Comparison of ENCODE assay signal across 15 cellular contexts in genomic region chr3:15903164-15903563, GRCh38.
A peak's percentile ranks its signal among the peaks of the same experiment; 100 is the strongest.
DNase-seq lines count a peak whose midpoint lies in the region; ATAC-seq, FAIRE-seq and TF ChIP-seq lines count a peak whose summit lies in the region.
"Had no signal": no experiment of that assay in that cellular context is flagged by ENCODE, and none has a peak within 500 bp of the region (broad histone marks: within the 10 kb centered on the region; RNA-seq: fewer than 3 reads in every experiment).

No MANE protein-coding gene starts in this region.

- no peaks in the 10 kb centered on the region for H3K27me3 ChIP-seq in K562 (ENCODE audit: control insufficient read depth in 2 of 2, insufficient read depth in 2 of 2, low read length in 2 of 2)
- H3K27me3 ChIP-seq in heart right ventricle: no peaks in the 10 kb centered on the region
- H3K27me3 ChIP-seq in skeletal muscle satellite cell (ENCODE audit: control insufficient read depth, insufficient read depth, low read length): no peaks in the 10 kb centered on the region

- TF ChIP-seq POLR2A in K562 (conservative IDR thresholded peaks at IDR 0.05): no peak

- H2AFZ ChIP-seq in K562 (ENCODE audit: low read depth, low read length): no peak overlapping the region
- H2AFZ ChIP-seq: GM23338 had no signal

- no peaks in the 10 kb centered on the region for H3K36me3 Mint-ChIP-seq in progenitor cell of endocrine pancreas (ENCODE audit: insufficient read depth)

- H3K27ac ChIP-seq in K562 (ENCODE audit: extremely low read depth, low read depth, low read length) (no peak overlapping the region), heart right ventricle (peak overlapping the region; percentile 50 to 92 (median 84))

- peak; percentile 29; the same call in 2 of the 3 replicates for ATAC-seq in K562
- peak; percentile 81 to 96 (median 92) for ATAC-seq in heart right ventricle
- no peak for ATAC-seq in GM21529 (IDR thresholded peaks at IDR 0.05; ENCODE audit: unreplicated experiment)
- ATAC-seq: activated CD8-positive, alpha-beta T cell treated with anti-CD3 and anti-CD28 coated beads for 36 hours; GM23338 had no signal

- BruUV-seq in K562 (replicated peaks; lab: Mats Ljungman, UMichigan): no TSS peak

- no peak overlapping the region for H3K9ac ChIP-seq in K562 (ENCODE audit: insufficient read depth in 1 of 2, low read depth in 2 of 2, low read length in 2 of 2)
- H3K9ac ChIP-seq in skeletal muscle satellite cell (ENCODE audit: low read depth, low read length): peak overlapping the region; percentile 63

- H4K20me1 ChIP-seq in K562 (replicated peaks; ENCODE audit: control insufficient read depth, insufficient read depth, low read length): no peaks in the 10 kb centered on the region

- H3K36me3 ChIP-seq in K562 (ENCODE audit: control insufficient read depth, insufficient read depth, low read length): no peaks in the 10 kb centered on the region
- H3K36me3 ChIP-seq in heart right ventricle: no peaks in the 10 kb centered on the region
- H3K36me3 ChIP-seq in skeletal muscle satellite cell (ENCODE audit: insufficient read depth, low read length): no peaks in the 10 kb centered on the region

- peak; percentile 18 for DNase-seq in EL
- DNase-seq in K562 (ENCODE audit: extremely low read depth in 1 of 4, low spot score in 3 of 4): no peak
- DNase-seq in heart right ventricle: peak in 1 of 2 donors; percentile 54
- no peak for DNase-seq in GM19238 (ENCODE audit: insufficient read length, low spot score)
- no peak for DNase-seq in progenitor cell of endocrine pancreas (ENCODE audit: low spot score, unreplicated experiment)
- DNase-seq in kidney tubule cell (ENCODE audit: low spot score): no peak
- DNase-seq: activated CD8-positive, alpha-beta T cell treated with anti-CD3 and anti-CD28 coated beads for 36 hours; activated gamma-delta T cell treated with Interleukin-2 at 50 U/mL for 16 hours; occipital lobe; OCI-M1; T-helper 1 cell had no signal

- in situ Hi-C loops in K562 (cut with MboI): no loop called here

- H3K9me3 ChIP-seq in K562 (replicated peaks; ENCODE audit: control insufficient read depth, insufficient read depth, low read depth, low read length): no peaks in the 10 kb centered on the region
- peaks cover 0 to 5% (median 0%) of the 10 kb centered on the region in 11 donors for H3K9me3 ChIP-seq in heart right ventricle
- H3K9me3 ChIP-seq in skeletal muscle satellite cell (replicated peaks; ENCODE audit: low read length): no peaks in the 10 kb centered on the region

- peaks cover 4 to 9% of the 10 kb centered on the region in 2 experiments; a peak in 3 of 5 replicates for H3K4me1 ChIP-seq in K562 (replicated peaks in 1 of 2; ENCODE audit: control insufficient read depth in 2 of 2, insufficient read depth in 2 of 2, low read length in 2 of 2)
- H3K4me1 ChIP-seq in heart right ventricle: peaks cover 0 to 21% (median 14%) of the 10 kb centered on the region in 9 donors
- H3K4me1 ChIP-seq in skeletal muscle satellite cell (ENCODE audit: control insufficient read depth, insufficient read depth, low read length): peaks cover 20% of the 10 kb centered on the region

- TF ChIP-seq CTCF in K562 (IDR thresholded peaks at IDR 0.05 in 2 of 3, conservative IDR thresholded peaks at IDR 0.05 in 1 of 3; ENCODE audit: insufficient read depth in 2 of 3, low read depth in 1 of 3, low read length in 3 of 3) (no peak), heart right ventricle (IDR thresholded peaks at IDR 0.05) (no peak), progenitor cell of endocrine pancreas (IDR thresholded peaks at IDR 0.05; ENCODE audit: unreplicated experiment) (no peak)

- TF ChIP-seq RAD21 in K562 (CRISPR knock-in tag; conservative IDR thresholded peaks at IDR 0.05 in 1 of 2, IDR thresholded peaks at IDR 0.05 in 1 of 2): no peak

- no peak for TF ChIP-seq EP300 in K562 (IDR thresholded peaks at IDR 0.05; ENCODE audit: low read length)

- no peaks in the 10 kb centered on the region for H3K9me3 Mint-ChIP-seq in progenitor cell of endocrine pancreas (ENCODE audit: low read depth)

- H3K4me3 ChIP-seq in K562 (no peak overlapping the region), heart right ventricle (no peak overlapping the region), skeletal muscle satellite cell (ENCODE audit: low read length) (no peak overlapping the region)
- H3K4me3 ChIP-seq: GM23338, lung had no signal

- H3K27ac Mint-ChIP-seq in progenitor cell of endocrine pancreas: no peak overlapping the region
- H3K27ac Mint-ChIP-seq: activated CD8-positive, alpha-beta T cell treated with anti-CD3 and anti-CD28 coated beads for 36 hours; GM23338 had no signal

- no peak overlapping the region for H3K4me2 ChIP-seq in K562 (ENCODE audit: insufficient read depth, low read length)
- H3K4me2 ChIP-seq in skeletal muscle satellite cell (ENCODE audit: low read length): no peak overlapping the region
- H3K4me2 ChIP-seq: GM23338 had no signal

- POLR2A ChIA-PET in K562 (lab: Yijun Ruan, JAX): interaction anchor here (1.1 to 1.2 kb wide), 2 partner anchors 15 to 17 kb away, joined by 3 to 4 read pairs; no protein-coding TSS in a partner anchor

- intact Hi-C loops in K562 (cut with micrococcal nuclease) (no loop called here), heart right ventricle (cut with DNase I) (loop anchor here in 1 of 10 donors (5.0 kb wide), 1 partner anchor 79 kb away; no protein-coding TSS in a partner anchor)

- no peaks in the 10 kb centered on the region for H3K27me3 Mint-ChIP-seq in progenitor cell of endocrine pancreas
- H3K27me3 Mint-ChIP-seq: activated CD8-positive, alpha-beta T cell treated with anti-CD3 and anti-CD28 coated beads for 36 hours had no signal

- CTCF ChIA-PET in K562 (lab: Yijun Ruan, JAX; ENCODE audit: low intra/inter-chr PET ratio): no interaction called here

- H3K79me2 ChIP-seq in K562 (ENCODE audit: control insufficient read depth, insufficient read depth, low read length): no peaks in the 10 kb centered on the region

- WGBS in K562 (ENCODE audit: insufficient coverage, low coverage, missing lambda C conversion rate): 8% methylated on average over 3 of the region's 3 CpGs
- WGBS in heart right ventricle, 2 donors: 17 to 26% methylated on average over 3 of the region's 3 CpGs

- FAIRE-seq in K562 (lab: Jason Lieb, UNC): no peak

- H3K4me3 Mint-ChIP-seq in progenitor cell of endocrine pancreas (ENCODE audit: low read depth): no peak overlapping the region
- H3K4me3 Mint-ChIP-seq: activated CD8-positive, alpha-beta T cell treated with anti-CD3 and anti-CD28 coated beads for 36 hours; GM23338 had no signal

- no peaks in the 10 kb centered on the region for H3K9me1 ChIP-seq in K562 (ENCODE audit: control insufficient read depth, insufficient read depth, low read length)

- no peaks in the 10 kb centered on the region for H3K4me1 Mint-ChIP-seq in progenitor cell of endocrine pancreas (ENCODE audit: low read depth)

TF ChIP-seq in K562, 482 proteins besides CTCF, POLR2A, EP300 and RAD21 (continues in another document):
- TF ChIP-seq SNRNP70 (optimal IDR thresholded peaks at IDR 0.05; ENCODE audit: low read depth, low read length): no peak
- TF ChIP-seq KLF13 (tag; IDR thresholded peaks at IDR 0.05; ENCODE audit: borderline replicate concordance, low read depth): no peak
- TF ChIP-seq ARID4B (CRISPR knock-in tag; IDR thresholded peaks at IDR 0.05): no peak
- no peak for TF ChIP-seq PHB2 (IDR thresholded peaks at IDR 0.05; ENCODE audit: low read depth)
- no peak for TF ChIP-seq ZBTB26 (CRISPR knock-in tag; IDR thresholded peaks at IDR 0.05)
